In the genomic region with DNA sequence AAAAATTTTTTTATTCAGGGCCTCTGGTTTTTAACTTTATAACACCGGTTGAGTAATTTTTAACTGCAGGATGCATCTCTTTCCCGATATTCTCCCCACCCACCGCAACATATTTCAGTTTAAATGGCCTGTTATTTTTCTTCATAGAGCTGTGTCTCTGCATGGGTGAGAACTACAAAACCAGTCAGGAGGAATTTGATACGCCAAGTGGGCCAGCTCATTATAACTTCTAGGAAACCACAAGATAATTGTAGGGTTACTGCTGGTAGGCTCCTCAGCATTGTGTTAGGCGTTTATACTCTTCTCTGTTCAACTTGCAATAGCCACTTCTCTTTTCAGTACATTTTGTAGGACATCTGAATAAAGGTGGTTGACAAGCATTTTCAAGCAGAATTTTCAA, we compare ENCODE assay signal across 18 cellular contexts.
A peak's percentile ranks its signal among the peaks of the same experiment; 100 is the strongest.
DNase-seq lines count a peak whose midpoint lies in the region; TF ChIP-seq lines count a peak whose summit lies in the region.
"Had no signal": no experiment of that assay in that cellular context is flagged by ENCODE, and none has a peak within 500 bp of the region (broad histone marks: within the 10 kb centered on the region; RNA-seq: fewer than 3 reads in every experiment).

No MANE protein-coding gene starts in this region.

- peaks cover 93% of the 10 kb centered on the region for H3K4me1 Mint-ChIP-seq in brain
- H3K4me1 Mint-ChIP-seq: CD8-positive, alpha-beta memory T cell; stimulated activated effector memory CD8-positive, alpha-beta T cell treated with anti-CD3 and anti-CD28 coated beads, Interleukin-12 subunit alpha, Interleukin-12 subunit beta, amount 100 ng/mL, for 72 hours had no signal

- H3K27me3 Mint-ChIP-seq in brain: no peaks in the 10 kb centered on the region
- H3K27me3 Mint-ChIP-seq: CD8-positive, alpha-beta memory T cell had no signal

- no peak for TF ChIP-seq EP300 in stomach (IDR thresholded peaks at IDR 0.05)

- no peaks in the 10 kb centered on the region for H3K36me3 ChIP-seq in stomach
- H3K36me3 ChIP-seq: neural progenitor cell, right lobe of liver had no signal

- peak; percentile 21 for DNase-seq in NCI-H2196 treated with DMSO at 0.1 percent for 48 hours (lab: John Stamatoyannopoulos, UW; ENCODE audit: unreplicated experiment)
- DNase-seq in NCI-H2196 (lab: John Stamatoyannopoulos, UW; ENCODE audit: unreplicated experiment): no peak
- peak; percentile 4 for DNase-seq in NCI-H748 treated with DMSO at 0.1 percent for 48 hours (lab: John Stamatoyannopoulos, UW)
- DNase-seq in DMS153 treated with DMSO at 0.1 percent for 48 hours (lab: John Stamatoyannopoulos, UW; ENCODE audit: unreplicated experiment): no peak
- DNase-seq in SW480 (ENCODE audit: low spot score): no peak
- DNase-seq in midbrain (lab: John Stamatoyannopoulos, UW): no peak
- DNase-seq in stomach: no peak
- DNase-seq: activated effector memory CD4-positive, alpha-beta T cell treated with Interleukin-2 at 50 U/mL for 16 hours; CD8-positive, alpha-beta memory T cell; effector CD4-positive, alpha-beta T cell; foreskin keratinocyte; NCI-H1092; right lobe of liver; SK-N-SH had no signal

- no peak for TF ChIP-seq POLR2A in stomach (IDR thresholded peaks at IDR 0.05)

- no peak overlapping the region for H3K27ac ChIP-seq in stomach
- H3K27ac ChIP-seq: foreskin keratinocyte, neural progenitor cell, right lobe of liver had no signal

- TF ChIP-seq CTCF in brain (conservative IDR thresholded peaks at IDR 0.05): no peak
- TF ChIP-seq CTCF in stomach (IDR thresholded peaks at IDR 0.05): no peak

- peaks cover 15% of the 10 kb centered on the region for H3K36me3 Mint-ChIP-seq in brain
- H3K36me3 Mint-ChIP-seq: CD8-positive, alpha-beta memory T cell; stimulated activated effector memory CD8-positive, alpha-beta T cell treated with anti-CD3 and anti-CD28 coated beads, Interleukin-12 subunit alpha, Interleukin-12 subunit beta, amount 100 ng/mL, for 72 hours had no signal

- no peaks in the 10 kb centered on the region for H3K27me3 ChIP-seq in stomach
- H3K27me3 ChIP-seq: foreskin keratinocyte, neural progenitor cell, right lobe of liver had no signal

- H3K9me3 ChIP-seq in stomach: no peaks in the 10 kb centered on the region
- H3K9me3 ChIP-seq: right lobe of liver, SK-N-SH had no signal

- intact Hi-C loops in stomach (cut with DNase I; ENCODE audit: low total_unique reads): no loop called here

- H3K4me1 ChIP-seq in stomach: peaks cover 3 to 31% (median 23%) of the 10 kb centered on the region in 4 donors

- 81 to 92% (median 90%) methylated on average over 5 of the region's 5 CpGs for WGBS in stomach, 5 donors

- H3K9me3 Mint-ChIP-seq in brain: no peaks in the 10 kb centered on the region
- H3K9me3 Mint-ChIP-seq: WTC11 had no signal

- H3K4me3 ChIP-seq in stomach: no peak overlapping the region
- H3K4me3 ChIP-seq: neural progenitor cell, right lobe of liver had no signal

- peak overlapping the region in 4 of 5 experiments; percentile 19 to 39 (median 34) for H3K27ac Mint-ChIP-seq in brain
- H3K27ac Mint-ChIP-seq: CD8-positive, alpha-beta memory T cell; stimulated activated effector memory CD8-positive, alpha-beta T cell treated with anti-CD3 and anti-CD28 coated beads, Interleukin-12 subunit alpha, Interleukin-12 subunit beta, amount 100 ng/mL, for 72 hours; WTC11 had no signal

- peak overlapping the region in 1 of 5 experiments; percentile 10 for H3K4me3 Mint-ChIP-seq in brain
- H3K4me3 Mint-ChIP-seq: CD8-positive, alpha-beta memory T cell; neural progenitor cell; stimulated activated effector memory CD8-positive, alpha-beta T cell treated with anti-CD3 and anti-CD28 coated beads, Interleukin-12 subunit alpha, Interleukin-12 subunit beta, amount 100 ng/mL, for 72 hours; WTC11 had no signal

Comparison
In these comparisons a context has a peak if more than half of its experiments do, and no peak if none do; other contexts are left out.
1. DNase-seq: peak in NCI-H2196 treated with DMSO at 0.1 percent for 48 hours (single experiment) and NCI-H748 treated with DMSO at 0.1 percent for 48 hours (single experiment); none in NCI-H2196 (single experiment), DMS153 treated with DMSO at 0.1 percent for 48 hours (single experiment), SW480 (single experiment), midbrain (single experiment) and stomach (single experiment).